ENCODE assay signal across 8 cellular contexts in genomic region chr7:139341058-139341775, GRCh38. TPM values are rescaled to one million over a fixed set of nuclear protein-coding genes. Genes with fewer than 3 reads are reported as not detected.
DNase-seq lines count a peak whose midpoint lies in the region; ATAC-seq and TF ChIP-seq lines count a peak whose summit lies in the region.

FMC1 (plus strand) TSS chr7:139341337; CDS start chr7:139341385, 48 bp downstream.

- H3K4me2 ChIP-seq in OCI-LY3 (ENCODE audit: low read length), result peak within 1 kb of the TSS; percentile 99

- peak within 1 kb of the TSS; percentile 100 for H3K9ac ChIP-seq in OCI-LY3 (ENCODE audit: low read length)
- H3K9ac ChIP-seq in mucosa of rectum (ENCODE audit: low read depth in 1 of 2, low read length in 2 of 2), result peak within 1 kb of the TSS; percentile 87 to 100

- peaks cover 29% of the 10 kb centered on the region for H3K79me2 ChIP-seq in OCI-LY3 (ENCODE audit: low read length)

- peak within 1 kb of the TSS; percentile 96 for H3K4me3 ChIP-seq in OCI-LY3 (ENCODE audit: low read length)
- peak within 1 kb of the TSS; percentile 89 for H3K4me3 ChIP-seq in epithelial cell of proximal tubule (ENCODE audit: low read depth, low read length)
- H3K4me3 ChIP-seq in mucosa of rectum (ENCODE audit: low read length in 2 of 2), result peak within 1 kb of the TSS; percentile 81 to 95

- no peaks in the 10 kb centered on the region for H4K20me1 ChIP-seq in OCI-LY3 (ENCODE audit: insufficient read depth, low read length)

- H3K27ac ChIP-seq in OCI-LY3 (ENCODE audit: low read length) (peak within 1 kb of the TSS; percentile 97), mucosa of rectum (ENCODE audit: low read depth in 2 of 2, low read length in 2 of 2) (peak within 1 kb of the TSS; percentile 95 to 100)

- peak within 1 kb of the TSS; percentile 72 for H2AFZ ChIP-seq in OCI-LY3 (ENCODE audit: low read depth, low read length)

- ATAC-seq in GM21515 (IDR thresholded peaks at IDR 0.05; ENCODE audit: unreplicated experiment), result peak; percentile 59

- DNase-seq in DMS153 (lab: John Stamatoyannopoulos, UW) (peak; percentile 81), HuH-7 (ENCODE audit: low spot score) (peak; percentile 55), activated T-cell treated with anti-CD3 and anti-CD28 coated beads for 4 hours (peak; percentile 71), epithelial cell of proximal tubule (ENCODE audit: low read depth) (peak; percentile 82)
- DNase-seq in stimulated activated CD8-positive, alpha-beta memory T cell treated with anti-CD3 and anti-CD28 coated beads, Interleukin-4, amount 100 ng/mL, for 4 hours (ENCODE audit: low read depth in 2 of 2, low spot score in 1 of 2), result peak; percentile 62 to 64

- H3K27me3 ChIP-seq in OCI-LY3 (ENCODE audit: low read depth, low read length) (no peaks in the 10 kb centered on the region), mucosa of rectum (ENCODE audit: control insufficient read depth in 2 of 2, insufficient read depth in 2 of 2, low read length in 2 of 2) (no peaks in the 10 kb centered on the region)

- H3K36me3 ChIP-seq in OCI-LY3 (replicated peaks; ENCODE audit: low read depth, low read length) (peaks cover 6% of the 10 kb centered on the region), mucosa of rectum (ENCODE audit: control insufficient read depth in 2 of 2, insufficient read depth in 2 of 2, low read length in 2 of 2) (peaks cover 1 to 4% of the 10 kb centered on the region in 2 donors)

- no peaks in the 10 kb centered on the region; the same call in 1 of the 2 replicates for H3K9me3 ChIP-seq in OCI-LY3 (ENCODE audit: insufficient read depth, low read length)
- H3K9me3 ChIP-seq in mucosa of rectum (ENCODE audit: control insufficient read depth in 2 of 2, low read length in 2 of 2), result no peaks in the 10 kb centered on the region

- TF ChIP-seq CTCF in OCI-LY3 (IDR thresholded peaks at IDR 0.05; ENCODE audit: low read depth, low read length), result peak; percentile 42
- TF ChIP-seq CTCF in epithelial cell of proximal tubule (conservative IDR thresholded peaks at IDR 0.05; ENCODE audit: low read depth, low read length), result peak; percentile 39

- H3K4me1 ChIP-seq in OCI-LY3 (ENCODE audit: low read length) (peaks cover 12% of the 10 kb centered on the region; the same call in 1 of the 2 replicates), mucosa of rectum (ENCODE audit: control insufficient read depth in 2 of 2, insufficient read depth in 2 of 2, low read length in 2 of 2) (peaks cover 5 to 8% of the 10 kb centered on the region in 2 donors)

RNA-seq across cellular contexts. Expression of gene FMC1, which starts in this region (rescaled TPM):
- 6.0 and 22.7 TPM in 2 replicates for total RNA-seq in epithelial cell of proximal tubule

Comparison
In these comparisons a context has a peak if more than half of its experiments do, and no peak if none do; other contexts are left out.
1. Peak in every context shown above with its lines: DNase-seq, ATAC-seq, H3K4me3 ChIP-seq and H3K27ac ChIP-seq.